1 cellular context compared by ENCODE assay signal in genomic region chr3:177179281-177180067, GRCh38.
A peak's percentile ranks its signal among the peaks of the same experiment; 100 is the strongest.
TF ChIP-seq lines count a peak whose summit lies in the region.

No MANE protein-coding gene starts in this region.

TF ChIP-seq in K562, 482 proteins besides CTCF, POLR2A, EP300 and RAD21 (continued from another document):
- TF ChIP-seq, protein P1, sequence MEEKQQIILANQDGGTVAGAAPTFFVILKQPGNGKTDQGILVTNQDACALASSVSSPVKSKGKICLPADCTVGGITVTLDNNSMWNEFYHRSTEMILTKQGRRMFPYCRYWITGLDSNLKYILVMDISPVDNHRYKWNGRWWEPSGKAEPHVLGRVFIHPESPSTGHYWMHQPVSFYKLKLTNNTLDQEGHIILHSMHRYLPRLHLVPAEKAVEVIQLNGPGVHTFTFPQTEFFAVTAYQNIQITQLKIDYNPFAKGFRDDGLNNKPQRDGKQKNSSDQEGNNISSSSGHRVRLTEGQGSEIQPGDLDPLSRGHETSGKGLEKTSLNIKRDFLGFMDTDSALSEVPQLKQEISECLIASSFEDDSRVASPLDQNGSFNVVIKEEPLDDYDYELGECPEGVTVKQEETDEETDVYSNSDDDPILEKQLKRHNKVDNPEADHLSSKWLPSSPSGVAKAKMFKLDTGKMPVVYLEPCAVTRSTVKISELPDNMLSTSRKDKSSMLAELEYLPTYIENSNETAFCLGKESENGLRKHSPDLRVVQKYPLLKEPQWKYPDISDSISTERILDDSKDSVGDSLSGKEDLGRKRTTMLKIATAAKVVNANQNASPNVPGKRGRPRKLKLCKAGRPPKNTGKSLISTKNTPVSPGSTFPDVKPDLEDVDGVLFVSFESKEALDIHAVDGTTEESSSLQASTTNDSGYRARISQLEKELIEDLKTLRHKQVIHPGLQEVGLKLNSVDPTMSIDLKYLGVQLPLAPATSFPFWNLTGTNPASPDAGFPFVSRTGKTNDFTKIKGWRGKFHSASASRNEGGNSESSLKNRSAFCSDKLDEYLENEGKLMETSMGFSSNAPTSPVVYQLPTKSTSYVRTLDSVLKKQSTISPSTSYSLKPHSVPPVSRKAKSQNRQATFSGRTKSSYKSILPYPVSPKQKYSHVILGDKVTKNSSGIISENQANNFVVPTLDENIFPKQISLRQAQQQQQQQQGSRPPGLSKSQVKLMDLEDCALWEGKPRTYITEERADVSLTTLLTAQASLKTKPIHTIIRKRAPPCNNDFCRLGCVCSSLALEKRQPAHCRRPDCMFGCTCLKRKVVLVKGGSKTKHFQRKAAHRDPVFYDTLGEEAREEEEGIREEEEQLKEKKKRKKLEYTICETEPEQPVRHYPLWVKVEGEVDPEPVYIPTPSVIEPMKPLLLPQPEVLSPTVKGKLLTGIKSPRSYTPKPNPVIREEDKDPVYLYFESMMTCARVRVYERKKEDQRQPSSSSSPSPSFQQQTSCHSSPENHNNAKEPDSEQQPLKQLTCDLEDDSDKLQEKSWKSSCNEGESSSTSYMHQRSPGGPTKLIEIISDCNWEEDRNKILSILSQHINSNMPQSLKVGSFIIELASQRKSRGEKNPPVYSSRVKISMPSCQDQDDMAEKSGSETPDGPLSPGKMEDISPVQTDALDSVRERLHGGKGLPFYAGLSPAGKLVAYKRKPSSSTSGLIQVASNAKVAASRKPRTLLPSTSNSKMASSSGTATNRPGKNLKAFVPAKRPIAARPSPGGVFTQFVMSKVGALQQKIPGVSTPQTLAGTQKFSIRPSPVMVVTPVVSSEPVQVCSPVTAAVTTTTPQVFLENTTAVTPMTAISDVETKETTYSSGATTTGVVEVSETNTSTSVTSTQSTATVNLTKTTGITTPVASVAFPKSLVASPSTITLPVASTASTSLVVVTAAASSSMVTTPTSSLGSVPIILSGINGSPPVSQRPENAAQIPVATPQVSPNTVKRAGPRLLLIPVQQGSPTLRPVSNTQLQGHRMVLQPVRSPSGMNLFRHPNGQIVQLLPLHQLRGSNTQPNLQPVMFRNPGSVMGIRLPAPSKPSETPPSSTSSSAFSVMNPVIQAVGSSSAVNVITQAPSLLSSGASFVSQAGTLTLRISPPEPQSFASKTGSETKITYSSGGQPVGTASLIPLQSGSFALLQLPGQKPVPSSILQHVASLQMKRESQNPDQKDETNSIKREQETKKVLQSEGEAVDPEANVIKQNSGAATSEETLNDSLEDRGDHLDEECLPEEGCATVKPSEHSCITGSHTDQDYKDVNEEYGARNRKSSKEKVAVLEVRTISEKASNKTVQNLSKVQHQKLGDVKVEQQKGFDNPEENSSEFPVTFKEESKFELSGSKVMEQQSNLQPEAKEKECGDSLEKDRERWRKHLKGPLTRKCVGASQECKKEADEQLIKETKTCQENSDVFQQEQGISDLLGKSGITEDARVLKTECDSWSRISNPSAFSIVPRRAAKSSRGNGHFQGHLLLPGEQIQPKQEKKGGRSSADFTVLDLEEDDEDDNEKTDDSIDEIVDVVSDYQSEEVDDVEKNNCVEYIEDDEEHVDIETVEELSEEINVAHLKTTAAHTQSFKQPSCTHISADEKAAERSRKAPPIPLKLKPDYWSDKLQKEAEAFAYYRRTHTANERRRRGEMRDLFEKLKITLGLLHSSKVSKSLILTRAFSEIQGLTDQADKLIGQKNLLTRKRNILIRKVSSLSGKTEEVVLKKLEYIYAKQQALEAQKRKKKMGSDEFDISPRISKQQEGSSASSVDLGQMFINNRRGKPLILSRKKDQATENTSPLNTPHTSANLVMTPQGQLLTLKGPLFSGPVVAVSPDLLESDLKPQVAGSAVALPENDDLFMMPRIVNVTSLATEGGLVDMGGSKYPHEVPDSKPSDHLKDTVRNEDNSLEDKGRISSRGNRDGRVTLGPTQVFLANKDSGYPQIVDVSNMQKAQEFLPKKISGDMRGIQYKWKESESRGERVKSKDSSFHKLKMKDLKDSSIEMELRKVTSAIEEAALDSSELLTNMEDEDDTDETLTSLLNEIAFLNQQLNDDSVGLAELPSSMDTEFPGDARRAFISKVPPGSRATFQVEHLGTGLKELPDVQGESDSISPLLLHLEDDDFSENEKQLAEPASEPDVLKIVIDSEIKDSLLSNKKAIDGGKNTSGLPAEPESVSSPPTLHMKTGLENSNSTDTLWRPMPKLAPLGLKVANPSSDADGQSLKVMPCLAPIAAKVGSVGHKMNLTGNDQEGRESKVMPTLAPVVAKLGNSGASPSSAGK (IDR thresholded peaks at IDR 0.05), result 0 out of 2 replicates have a peak, but pooled peaks have one; percentile 38
- peak; percentile 43; the same call in 1 of the 2 replicates for TF ChIP-seq SMARCE1 (IDR thresholded peaks at IDR 0.05)
